In the genomic region with DNA sequence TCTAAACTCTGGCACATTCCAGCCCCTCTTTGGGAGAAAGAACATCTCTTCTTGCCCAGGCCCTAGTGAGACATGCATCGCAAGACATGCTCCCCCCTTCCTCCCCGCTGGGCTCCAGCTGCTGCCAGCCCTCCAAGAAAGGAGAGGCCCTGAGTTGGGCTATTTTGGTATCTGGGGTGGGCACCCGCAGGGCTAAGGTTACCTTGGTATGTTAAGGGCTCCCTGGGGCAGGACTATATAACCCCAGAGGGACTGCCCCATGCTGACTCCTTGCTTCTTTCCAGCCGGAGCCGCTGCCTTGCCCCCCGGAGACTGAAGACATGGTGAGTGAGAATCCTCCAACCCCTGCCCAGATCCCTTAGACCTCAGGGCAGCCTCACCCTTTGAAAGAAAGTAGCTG, we compare ENCODE assay signal across 19 cellular contexts. TPM values are rescaled to one million over a fixed set of nuclear protein-coding genes. Genes with fewer than 3 reads are reported as not detected.
DNase-seq lines count a peak whose midpoint lies in the region; ATAC-seq, FAIRE-seq and TF ChIP-seq lines count a peak whose summit lies in the region.
"Had no signal": no experiment of that assay in that cellular context is flagged by ENCODE, and none has a peak within 500 bp of the region (broad histone marks: within the 10 kb centered on the region; RNA-seq: fewer than 3 reads in every experiment).

A gene with protein sequence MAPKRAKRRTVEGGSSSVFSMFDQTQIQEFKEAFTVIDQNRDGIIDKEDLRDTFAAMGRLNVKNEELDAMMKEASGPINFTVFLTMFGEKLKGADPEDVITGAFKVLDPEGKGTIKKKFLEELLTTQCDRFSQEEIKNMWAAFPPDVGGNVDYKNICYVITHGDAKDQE (plus strand): TSS at position 265 of the 400 bp plus-strand sequence. CDS start 56 bp downstream, at position 321.

- no peak within 1 kb of the TSS for H3K4ac ChIP-seq in H9 (ENCODE audit: low read depth, low read length)

- no peak within 1 kb of the TSS for H3K56ac ChIP-seq in H9 (ENCODE audit: insufficient read length, low read depth, low read length)

- no peak for DNase-seq in H9
- no peak for DNase-seq in astrocyte (ENCODE audit: low read depth)
- DNase-seq in naive thymus-derived CD8-positive, alpha-beta T cell: no peak
- no peak for DNase-seq in D341Med (ENCODE audit: low spot score)
- no peak for DNase-seq in NCI-H446 (lab: John Stamatoyannopoulos, UW)
- no peak for DNase-seq in activated CD8-positive, alpha-beta memory T cell treated with anti-CD3 and anti-CD28 coated beads, Interleukin-2, amount 50 U/mL, for 4 hours
- DNase-seq: activated T-cell treated with anti-CD3 and anti-CD28 coated beads, Interleukin-2, amount 50 U/mL, for 4 hours; AML-193; DND-41; mammary epithelial cell; NCI-H1417; NCI-H446 treated with DMSO at 0.1 percent for 48 hours had no signal

- H3K23me2 ChIP-seq in H9 (ENCODE audit: insufficient read length, low read depth, low read length, poor library complexity, severe bottlenecking): peaks cover 14% of the 10 kb centered on the region

- H4K8ac ChIP-seq in H9 (replicated peaks; ENCODE audit: insufficient read length, low read depth, low read length): no peak within 1 kb of the TSS

- H3T11ph ChIP-seq in H9 (ENCODE audit: low read length): no peak within 1 kb of the TSS

- H4K20me1 ChIP-seq in BLaER1 (peaks cover 2% of the 10 kb centered on the region), H9 (ENCODE audit: control insufficient read depth, insufficient read depth, insufficient read length) (no peaks in the 10 kb centered on the region), astrocyte (ENCODE audit: insufficient read depth, low read length) (peaks cover under 1% of the 10 kb centered on the region)

- H3K9ac ChIP-seq in BLaER1 (peak within 1 kb of the TSS; percentile 21; the same call in 1 of the 2 replicates), H9 (ENCODE audit: extremely low read depth, insufficient read length, low read length) (no peak within 1 kb of the TSS), astrocyte (ENCODE audit: low read length) (no peak within 1 kb of the TSS)
- H3K9ac ChIP-seq: KMS-11, parathyroid adenoma had no signal

- peak within 1 kb of the TSS; percentile 1; the same call in 1 of the 2 replicates for H3K27ac ChIP-seq in BLaER1
- no peak within 1 kb of the TSS for H3K27ac ChIP-seq in H9 (ENCODE audit: insufficient read length, low read depth, low read length)
- H3K27ac ChIP-seq in astrocyte (ENCODE audit: low read depth, low read length): no peak within 1 kb of the TSS
- H3K27ac ChIP-seq: KMS-11, parathyroid adenoma, thoracic aorta had no signal

- POLR2A ChIA-PET in naive thymus-derived CD8-positive, alpha-beta T cell (lab: Charles Lee): interaction anchor here (1.0 to 1.7 kb wide), 4 partner anchors 8 to 43 kb away, joined by 3 to 7 read pairs (median 4); partner anchors contain the start of genes SEPTIN1 and ZNF48

- no peak for FAIRE-seq in astrocyte (lab: Jason Lieb, UNC)

- no peak within 1 kb of the TSS for H3K18ac ChIP-seq in H9 (ENCODE audit: insufficient read length, low read depth, low read length)

- H4K91ac ChIP-seq in H9 (ENCODE audit: insufficient read length, low read depth, low read length): no peak within 1 kb of the TSS

- peaks cover 48% of the 10 kb centered on the region for H3K4me1 ChIP-seq in BLaER1
- H3K4me1 ChIP-seq in H9 (ENCODE audit: insufficient read depth, low read length): no peaks in the 10 kb centered on the region; the same call in 1 of the 2 replicates
- H3K4me1 ChIP-seq in astrocyte (ENCODE audit: insufficient read depth, low read length): peaks cover 20% of the 10 kb centered on the region

- no CpG with 5 or more reads among the region's 6 CpGs for WGBS in H9 (ENCODE audit: extremely low coverage, insufficient read length, low lambda C conversion rate)

- no peaks in the 10 kb centered on the region for H3K79me1 ChIP-seq in H9 (ENCODE audit: insufficient read depth, low read depth, low read length, poor library complexity, severe bottlenecking)

- H3K9me3 Mint-ChIP-seq in H9 (peaks cover 0 to 5% of the 10 kb centered on the region in 2 experiments; a peak in 4 of 5 replicates), astrocyte (ENCODE audit: unreplicated experiment) (no peaks in the 10 kb centered on the region)
- H3K9me3 Mint-ChIP-seq in naive thymus-derived CD8-positive, alpha-beta T cell: no peaks in the 10 kb centered on the region
- H3K9me3 Mint-ChIP-seq: activated T-cell treated with anti-CD3 and anti-CD28 coated beads, Interleukin-2, amount 50 U/mL, for 4 hours had no signal

- H3K27me3 Mint-ChIP-seq in H9 (ENCODE audit: low read depth) (peaks cover 2% of the 10 kb centered on the region; the same call in 1 of the 2 replicates), astrocyte (ENCODE audit: low read depth, unreplicated experiment) (no peaks in the 10 kb centered on the region)
- no peaks in the 10 kb centered on the region for H3K27me3 Mint-ChIP-seq in naive thymus-derived CD8-positive, alpha-beta T cell

- no peak within 1 kb of the TSS for H2BK12ac ChIP-seq in H9 (ENCODE audit: insufficient read length, low read depth, low read length)

- no peak within 1 kb of the TSS for H2BK5ac ChIP-seq in H9 (ENCODE audit: insufficient read length, low read length)

- TF ChIP-seq CTCF in H9 (conservative IDR thresholded peaks at IDR 0.05) (no peak), astrocyte (IDR thresholded peaks at IDR 0.05; ENCODE audit: insufficient read depth, low read depth, low read length) (no peak)

- H2AK5ac ChIP-seq in H9 (ENCODE audit: insufficient read length, low read length): no peak within 1 kb of the TSS

- H3K4me3 ChIP-seq in BLaER1: no peak within 1 kb of the TSS
- H3K4me3 ChIP-seq in astrocyte (ENCODE audit: insufficient read depth, low read depth, low read length): no peak within 1 kb of the TSS
- H3K4me3 ChIP-seq: thoracic aorta had no signal

- H2BK20ac ChIP-seq in H9 (ENCODE audit: low read depth, low read length, poor library complexity, severe bottlenecking): peak within 1 kb of the TSS; percentile 0

- H3K79me2 ChIP-seq in H9 (ENCODE audit: insufficient read depth, low read length): no peaks in the 10 kb centered on the region; the same call in none of the 2 replicates
- H3K79me2 ChIP-seq in astrocyte (ENCODE audit: insufficient read depth, low read length): peaks cover 10% of the 10 kb centered on the region

- H3K27me3 ChIP-seq in BLaER1 (no peaks in the 10 kb centered on the region), H9 (ENCODE audit: insufficient read depth, low read length) (no peaks in the 10 kb centered on the region), astrocyte (ENCODE audit: insufficient read depth, low read length) (no peaks in the 10 kb centered on the region)

- H3K27ac Mint-ChIP-seq in H9 (peak within 1 kb of the TSS; percentile 31 to 73 (median 72); a peak in 4 of 7 replicates), astrocyte (ENCODE audit: unreplicated experiment) (peak within 1 kb of the TSS; percentile 58)
- peak within 1 kb of the TSS; percentile 63 to 100 (median 99) for H3K27ac Mint-ChIP-seq in naive thymus-derived CD8-positive, alpha-beta T cell

- H3K4me2 ChIP-seq in BLaER1 (peak within 1 kb of the TSS; percentile 38), H9 (ENCODE audit: insufficient read depth, insufficient read length, low read length) (no peak within 1 kb of the TSS), astrocyte (ENCODE audit: low read length) (no peak within 1 kb of the TSS)
- H3K4me2 ChIP-seq: KMS-11 had no signal

- no peak within 1 kb of the TSS for H3K4me3 Mint-ChIP-seq in H9
- H3K4me3 Mint-ChIP-seq in astrocyte (ENCODE audit: unreplicated experiment): no peak within 1 kb of the TSS
- H3K4me3 Mint-ChIP-seq in naive thymus-derived CD8-positive, alpha-beta T cell: peak within 1 kb of the TSS in 5 of 10 donors; percentile 8 to 49 (median 26)
- H3K4me3 Mint-ChIP-seq: activated T-cell treated with anti-CD3 and anti-CD28 coated beads, Interleukin-2, amount 50 U/mL, for 4 hours had no signal

- no peak within 1 kb of the TSS for H4K5ac ChIP-seq in H9 (ENCODE audit: insufficient read length, low read depth, low read length)

- H3K4me1 Mint-ChIP-seq in H9: peaks cover 23 to 38% of the 10 kb centered on the region in 2 experiments
- H3K4me1 Mint-ChIP-seq in astrocyte (ENCODE audit: low read depth, unreplicated experiment): peaks cover 12% of the 10 kb centered on the region
- H3K4me1 Mint-ChIP-seq in naive thymus-derived CD8-positive, alpha-beta T cell: peaks cover 23 to 49% (median 44%) of the 10 kb centered on the region in 4 donors

- no peak within 1 kb of the TSS for H2BK15ac ChIP-seq in H9 (ENCODE audit: low read depth, low read length)

- H2AFZ ChIP-seq in H9 (ENCODE audit: low read length) (no peak within 1 kb of the TSS), astrocyte (ENCODE audit: low read depth, low read length) (no peak within 1 kb of the TSS)
- H2AFZ ChIP-seq: parathyroid adenoma had no signal

- no peaks in the 10 kb centered on the region for H3K36me3 Mint-ChIP-seq in H9 (ENCODE audit: insufficient read depth in 1 of 3, low read depth in 3 of 3)
- no peaks in the 10 kb centered on the region for H3K36me3 Mint-ChIP-seq in astrocyte (ENCODE audit: low read depth, unreplicated experiment)
- peaks cover 0 to 10% (median 3%) of the 10 kb centered on the region in 3 donors for H3K36me3 Mint-ChIP-seq in naive thymus-derived CD8-positive, alpha-beta T cell

- H3K23ac ChIP-seq in H9 (ENCODE audit: insufficient read length, low read depth, low read length): no peak within 1 kb of the TSS

- H3K9me3 ChIP-seq in BLaER1: no peaks in the 10 kb centered on the region
- H3K9me3 ChIP-seq in H9 (ENCODE audit: control insufficient read depth, low read depth, low read length): no peaks in the 10 kb centered on the region
- no peaks in the 10 kb centered on the region for H3K9me3 ChIP-seq in astrocyte (ENCODE audit: insufficient read depth, low read depth, low read length)
- H3K9me3 ChIP-seq: thoracic aorta had no signal

- no peaks in the 10 kb centered on the region for H3K36me3 ChIP-seq in BLaER1
- H3K36me3 ChIP-seq in astrocyte (ENCODE audit: insufficient read depth, low read length): no peaks in the 10 kb centered on the region
- H3K36me3 ChIP-seq: thoracic aorta had no signal

- H2BK120ac ChIP-seq in H9 (ENCODE audit: low read depth, low read length, poor library complexity, severe bottlenecking): no peak within 1 kb of the TSS

- H3K14ac ChIP-seq in H9 (ENCODE audit: insufficient read depth, low read length): no peak within 1 kb of the TSS

- no peak for ATAC-seq in naive thymus-derived CD8-positive, alpha-beta T cell
- ATAC-seq in GM21737 (IDR thresholded peaks at IDR 0.05; ENCODE audit: unreplicated experiment): no peak
- ATAC-seq: activated T-cell treated with anti-CD3 and anti-CD28 coated beads, Interleukin-2, amount 50 U/mL, for 4 hours had no signal

RNA-seq across cellular contexts. Expression of the gene that starts here (rescaled TPM):
- 0.70 and 1.4 TPM in 2 replicates for total RNA-seq in H9 (2021)
- not detected in 2 replicates for total RNA-seq in astrocyte
- 1 to 10 TPM in 1 of 2 experiments, not detected in 1; 1.9 TPM for total RNA-seq in naive thymus-derived CD8-positive, alpha-beta T cell
- polyA plus RNA-seq in naive thymus-derived CD8-positive, alpha-beta T cell: 1 to 10 TPM in 2 of 3 donors, not detected in 1; 1.1 to 4.2 TPM
- total RNA-seq: fibroblast of villous mesenchyme, mammary epithelial cell, SK-MEL-5 had no signal
